In genomic region chr3:69088033-69088432, GRCh38 we compare ENCODE assay signal across 8 cellular contexts. TPM values are rescaled to one million over a fixed set of nuclear protein-coding genes. Genes with fewer than 3 reads are reported as not detected.
DNase-seq lines count a peak whose midpoint lies in the region; ATAC-seq and TF ChIP-seq lines count a peak whose summit lies in the region.

No MANE protein-coding gene starts in this region.

- H3K9me2 ChIP-seq in PC-3 (replicated peaks; ENCODE audit: low read length): no peaks in the 10 kb centered on the region

- no TSS peak for BruUV-seq in PC-3 (replicated peaks; lab: Mats Ljungman, UMichigan)

- H3K27me3 ChIP-seq in PC-3 (ENCODE audit: low read length): no peaks in the 10 kb centered on the region
- no peaks in the 10 kb centered on the region for H3K27me3 ChIP-seq in esophagus squamous epithelium

- no peaks in the 10 kb centered on the region for H4K20me1 ChIP-seq in PC-3 (ENCODE audit: low read length)

- H3K27ac ChIP-seq in PC-3 (ENCODE audit: low read length): no peak overlapping the region
- peak overlapping the region; percentile 66 to 96 (median 90) for H3K27ac ChIP-seq in esophagus squamous epithelium

- CTCF ChIA-PET in PC-3 (lab: Charles Lee): interaction anchor here (0.6 kb wide), 1 partner anchor 70 kb away, joined by 11 read pairs; no protein-coding TSS in a partner anchor

- H3K27ac Mint-ChIP-seq in stimulated activated effector memory CD8-positive, alpha-beta T cell treated with anti-CD3 and anti-CD28 coated beads, Interleukin-12 subunit alpha, Interleukin-12 subunit beta, amount 100 ng/mL, for 72 hours: peak overlapping the region; percentile 93

- peaks cover 58% of the 10 kb centered on the region for H3K4me1 Mint-ChIP-seq in stimulated activated effector memory CD8-positive, alpha-beta T cell treated with anti-CD3 and anti-CD28 coated beads, Interleukin-12 subunit alpha, Interleukin-12 subunit beta, amount 100 ng/mL, for 72 hours

- peak overlapping the region; percentile 89 for H3K4me3 Mint-ChIP-seq in stimulated activated effector memory CD8-positive, alpha-beta T cell treated with anti-CD3 and anti-CD28 coated beads, Interleukin-12 subunit alpha, Interleukin-12 subunit beta, amount 100 ng/mL, for 72 hours

- no peak overlapping the region for H3K4me3 ChIP-seq in PC-3 (ENCODE audit: low read length)
- peak overlapping the region in 3 of 4 donors; percentile 71 to 90 (median 80) for H3K4me3 ChIP-seq in esophagus squamous epithelium

- H2AFZ ChIP-seq in PC-3 (ENCODE audit: low read length): no peak overlapping the region

- H3F3A ChIP-seq in PC-3 (ENCODE audit: low read length, unreplicated experiment): no peaks in the 10 kb centered on the region

- H3K79me2 ChIP-seq in PC-3 (ENCODE audit: low read length): peaks cover 50% of the 10 kb centered on the region

- TF ChIP-seq POLR2A in esophagus squamous epithelium (IDR thresholded peaks at IDR 0.05): no peak

- no peaks in the 10 kb centered on the region for H3K9me3 ChIP-seq in PC-3 (ENCODE audit: low read length)
- H3K9me3 ChIP-seq in esophagus squamous epithelium: no peaks in the 10 kb centered on the region

- DNase-seq in ACHN (peak; percentile 60), PC-3 (peak; percentile 13), esophagus squamous epithelium (lab: John Stamatoyannopoulos, UW) (no peak), NCI-H526 treated with DMSO at 0.1 percent for 48 hours (lab: John Stamatoyannopoulos, UW) (no peak), NCI-H446 (lab: John Stamatoyannopoulos, UW) (no peak), posterior vena cava (ENCODE audit: low spot score) (no peak)
- DNase-seq in stimulated activated effector memory CD8-positive, alpha-beta T cell treated with anti-CD3 and anti-CD28 coated beads, Interleukin-12 subunit alpha, Interleukin-12 subunit beta, amount 100 ng/mL, for 72 hours (ENCODE audit: low spot score in 2 of 2): no peak

- H3K36me3 Mint-ChIP-seq in stimulated activated effector memory CD8-positive, alpha-beta T cell treated with anti-CD3 and anti-CD28 coated beads, Interleukin-12 subunit alpha, Interleukin-12 subunit beta, amount 100 ng/mL, for 72 hours: peaks cover 85% of the 10 kb centered on the region

- in situ Hi-C loops in ACHN (cut with HindIII; ENCODE audit: low pct_ligation_motif_present, low pct_unique_long_range_greater_than_20kb, low sequenced_read_pairs): no loop called here

- no peaks in the 10 kb centered on the region for H3K9me3 Mint-ChIP-seq in stimulated activated effector memory CD8-positive, alpha-beta T cell treated with anti-CD3 and anti-CD28 coated beads, Interleukin-12 subunit alpha, Interleukin-12 subunit beta, amount 100 ng/mL, for 72 hours

- POLR2A ChIA-PET in PC-3 (lab: Charles Lee; ENCODE audit: unreplicated experiment): no interaction called here

- no peak overlapping the region for H3K9ac ChIP-seq in PC-3 (ENCODE audit: low read length)

- peaks cover 43% of the 10 kb centered on the region for H3K4me1 ChIP-seq in PC-3 (ENCODE audit: insufficient read depth, low read length)
- peaks cover 71 to 92% (median 74%) of the 10 kb centered on the region in 3 donors for H3K4me1 ChIP-seq in esophagus squamous epithelium

- WGBS in esophagus squamous epithelium, 2 donors: 16 to 26% methylated on average over 2 of the region's 2 CpGs

- peak overlapping the region; percentile 73 for H3K4me2 ChIP-seq in PC-3 (ENCODE audit: low read length)

- intact Hi-C loops in PC-3 (cut with micrococcal nuclease): loop anchor here (5.0 kb wide), 1 partner anchor 36 kb away; the partner anchor contains the start of gene TMF1
- intact Hi-C loops in esophagus squamous epithelium (cut with DNase I): no loop called here
- intact Hi-C loops in posterior vena cava (cut with DNase I): no loop called here

- TF ChIP-seq CTCF in PC-3 (conservative IDR thresholded peaks at IDR 0.05; ENCODE audit: low read depth, low read length) (no peak), esophagus squamous epithelium (IDR thresholded peaks at IDR 0.05) (no peak)

- ATAC-seq in GM19467 (IDR thresholded peaks at IDR 0.05; ENCODE audit: unreplicated experiment) (peak; percentile 21), PC-3 (no peak)
- no peak for ATAC-seq in stimulated activated effector memory CD8-positive, alpha-beta T cell treated with anti-CD3 and anti-CD28 coated beads, Interleukin-12 subunit alpha, Interleukin-12 subunit beta, amount 100 ng/mL, for 72 hours

- H3K36me3 ChIP-seq in PC-3 (ENCODE audit: low read depth, low read length) (no peaks in the 10 kb centered on the region), esophagus squamous epithelium (no peaks in the 10 kb centered on the region)

RNA-seq across cellular contexts. Expression of gene ARL6IP5, which starts 3.3 kb away (rescaled TPM):
- total RNA-seq in PC-3 (2014; rRNA removed): 18.8 and 25.4 TPM in 2 replicates
- total RNA-seq in esophagus squamous epithelium: 100 to 1,000 TPM in 1 of 4 donors, 10 to 100 TPM in 3; 35.9 to 101 (median 63.0) TPM
- total RNA-seq in posterior vena cava: 100 to 1,000 TPM; 153 to 174 TPM

RNA-seq across cellular contexts. Expression of gene UBA3, which starts 7.9 kb away (rescaled TPM):
- total RNA-seq in PC-3 (2014; rRNA removed): 27.5 and 40.2 TPM in 2 replicates
- 10 to 100 TPM; 33.3 to 63.3 (median 52.7) TPM for total RNA-seq in esophagus squamous epithelium
- total RNA-seq in posterior vena cava: 10 to 100 TPM; 53.0 to 57.9 TPM

RNA-seq across cellular contexts. Expression of gene LMOD3, which starts 34.4 kb away (rescaled TPM):
- not detected in 2 replicates for total RNA-seq in PC-3 (2014; rRNA removed)
- under 1 TPM in 1 of 4 donors, not detected in 3; under 0.01 TPM for total RNA-seq in esophagus squamous epithelium
- total RNA-seq in posterior vena cava: not detected

RNA-seq across cellular contexts. Expression of gene TMF1, which starts 35.9 kb away (rescaled TPM):
- total RNA-seq in PC-3 (2014; rRNA removed): 6.4 and 7.2 TPM in 2 replicates
- 10 to 100 TPM; 13.3 to 30.1 (median 19.4) TPM for total RNA-seq in esophagus squamous epithelium
- total RNA-seq in posterior vena cava: 10 to 100 TPM; 30.7 to 41.0 TPM

Comparison
In these comparisons a context has a peak if more than half of its experiments do, and no peak if none do; other contexts are left out.
1. DNase-seq: peak in ACHN (single experiment) and PC-3 (single experiment); none in esophagus squamous epithelium (single experiment), stimulated activated effector memory CD8-positive, alpha-beta T cell treated with anti-CD3 and anti-CD28 coated beads, Interleukin-12 subunit alpha, Interleukin-12 subunit beta, amount 100 ng/mL, for 72 hours (0 of 2), NCI-H526 treated with DMSO at 0.1 percent for 48 hours (single experiment), NCI-H446 (0 of 2) and posterior vena cava (single experiment).